In genomic region chr18:32271649-32272324, GRCh38 we compare ENCODE assay signal across 8 cellular contexts.
DNase-seq lines count a peak whose midpoint lies in the region; ATAC-seq, FAIRE-seq and TF ChIP-seq lines count a peak whose summit lies in the region.

No MANE protein-coding gene starts in this region.

- intact Hi-C loops in activated CD8-positive, alpha-beta T cell treated with anti-CD3 and anti-CD28 coated beads for 36 hours (cut with micrococcal nuclease): loop anchor here (5.0 to 10.0 kb wide), 3 partner anchors 117 to 281 kb away; no protein-coding TSS in a partner anchor

- POLR2A ChIA-PET in HEK293 (lab: Yijun Ruan, JAX): interaction anchor here (0.9 to 2.0 kb wide), 2 partner anchors 114 to 199 kb away, joined by 3 to 12 read pairs; partner anchors contain the start of gene GAREM1
- POLR2A ChIA-PET in activated CD8-positive, alpha-beta T cell treated with anti-CD3 and anti-CD28 coated beads for 36 hours (lab: Charles Lee): no interaction called here

- CTCF ChIA-PET in HEK293 (lab: Yijun Ruan, JAX): interaction anchor here (0.6 to 10.5 kb wide), 48 partner anchors 8 to 1963 kb away, joined by 3 to 136 read pairs (median 4); partner anchors contain the start of gene GAREM1
- CTCF ChIA-PET in activated CD8-positive, alpha-beta T cell treated with anti-CD3 and anti-CD28 coated beads for 36 hours (lab: Charles Lee): interaction anchor here (0.8 to 4.1 kb wide), 27 partner anchors 8 to 290 kb away, joined by 3 to 31 read pairs (median 5); partner anchors contain the start of gene GAREM1

- DNase-seq in A172 (ENCODE audit: low spot score) (peak; percentile 7), GDM1 (lab: John Stamatoyannopoulos, UW) (peak; percentile 5), NCI-H1092 treated with DMSO at 0.1 percent for 48 hours (lab: John Stamatoyannopoulos, UW) (peak; percentile 53), cardiac muscle cell (ENCODE audit: low read depth in 1 of 2, low spot score in 1 of 2) (peak; percentile 56 to 77), small intestine (peak; percentile 49)
- DNase-seq in activated CD8-positive, alpha-beta T cell treated with anti-CD3 and anti-CD28 coated beads for 36 hours: peak; percentile 4

- no peaks in the 10 kb centered on the region for H3K27me3 ChIP-seq in cardiac muscle cell
- peaks cover 0 to 3% of the 10 kb centered on the region in 2 donors for H3K27me3 ChIP-seq in small intestine (ENCODE audit: control insufficient read depth in 2 of 2, insufficient read depth in 2 of 2, low read length in 2 of 2)

- H3K4me1 ChIP-seq in HEK293 (ENCODE audit: control insufficient read depth, insufficient read depth, low read length) (no peaks in the 10 kb centered on the region), cardiac muscle cell (ENCODE audit: low read depth) (no peaks in the 10 kb centered on the region), small intestine (ENCODE audit: control insufficient read depth in 2 of 2, insufficient read depth in 1 of 2, low read depth in 1 of 2, low read length in 1 of 2) (peaks cover 2 to 6% of the 10 kb centered on the region in 2 donors)

- H3K4me3 Mint-ChIP-seq in activated CD8-positive, alpha-beta T cell treated with anti-CD3 and anti-CD28 coated beads for 36 hours: no peak overlapping the region

- no peak overlapping the region for H3K27ac Mint-ChIP-seq in activated CD8-positive, alpha-beta T cell treated with anti-CD3 and anti-CD28 coated beads for 36 hours

- no peaks in the 10 kb centered on the region for H3K9me3 ChIP-seq in HEK293 (ENCODE audit: control insufficient read depth, insufficient read depth, low read depth, low read length)
- H3K9me3 ChIP-seq in cardiac muscle cell (ENCODE audit: low read depth): no peaks in the 10 kb centered on the region
- H3K9me3 ChIP-seq in small intestine (ENCODE audit: control insufficient read depth, low read depth): no peaks in the 10 kb centered on the region

- H3K27ac ChIP-seq in HEK293 (ENCODE audit: extremely low read depth, low read depth, low read length) (no peak overlapping the region), cardiac muscle cell (no peak overlapping the region), small intestine (ENCODE audit: low read depth in 1 of 2, low read length in 1 of 2) (peak overlapping the region in 1 of 2 donors; percentile 16)

- 32 to 58% (median 41%) methylated on average over 6 of the region's 6 CpGs for WGBS in small intestine, 3 donors

- no peaks in the 10 kb centered on the region for H3K9me3 Mint-ChIP-seq in activated CD8-positive, alpha-beta T cell treated with anti-CD3 and anti-CD28 coated beads for 36 hours

- peaks cover 5% of the 10 kb centered on the region for H3K27me3 Mint-ChIP-seq in activated CD8-positive, alpha-beta T cell treated with anti-CD3 and anti-CD28 coated beads for 36 hours

- peak; percentile 47 for ATAC-seq in activated CD8-positive, alpha-beta T cell treated with anti-CD3 and anti-CD28 coated beads for 36 hours
- no peak for ATAC-seq in HG03196 (IDR thresholded peaks at IDR 0.05; ENCODE audit: unreplicated experiment)

- H3K4me3 ChIP-seq in HEK293 (ENCODE audit: low read depth, low read length) (no peak overlapping the region), cardiac muscle cell (no peak overlapping the region), small intestine (ENCODE audit: low read depth in 1 of 2, low read length in 2 of 2) (no peak overlapping the region)

- H3K36me3 Mint-ChIP-seq in activated CD8-positive, alpha-beta T cell treated with anti-CD3 and anti-CD28 coated beads for 36 hours (ENCODE audit: low read depth): no peaks in the 10 kb centered on the region

- TF ChIP-seq CTCF in HEK293 (tag by site-specific recombination; IDR thresholded peaks at IDR 0.05): peak; percentile 34
- TF ChIP-seq CTCF in activated CD8-positive, alpha-beta T cell treated with anti-CD3 and anti-CD28 coated beads for 36 hours (IDR thresholded peaks at IDR 0.05): peak; percentile 52
- TF ChIP-seq CTCF in cardiac muscle cell (IDR thresholded peaks at IDR 0.05; ENCODE audit: low read depth, low read length): peak; percentile 74

- no peaks in the 10 kb centered on the region for H3K4me1 Mint-ChIP-seq in activated CD8-positive, alpha-beta T cell treated with anti-CD3 and anti-CD28 coated beads for 36 hours (ENCODE audit: low read depth)

- no peak for FAIRE-seq in small intestine (lab: Jason Lieb, UNC)

- H3K36me3 ChIP-seq in HEK293 (ENCODE audit: control insufficient read depth in 2 of 2, insufficient read depth in 1 of 2, low read length in 2 of 2) (peaks cover 0 to 25% of the 10 kb centered on the region in 2 experiments; a peak in 1 of 3 replicates), cardiac muscle cell (peaks cover 7% of the 10 kb centered on the region), small intestine (ENCODE audit: control insufficient read depth in 2 of 2, insufficient read depth in 2 of 2, low read length in 2 of 2) (no peaks in the 10 kb centered on the region)

TF ChIP-seq in HEK293, 187 proteins besides CTCF, POLR2A, EP300 and RAD21:
- TF ChIP-seq ZNF366 (tag by site-specific recombination; conservative IDR thresholded peaks at IDR 0.05) (no peak), ZNF658 (tag by site-specific recombination; IDR thresholded peaks at IDR 0.05) (no peak), ZNF398 (tag by site-specific recombination; IDR thresholded peaks at IDR 0.05) (no peak), ZNF654 (tag by site-specific recombination; IDR thresholded peaks at IDR 0.05; ENCODE audit: low read depth) (peak; percentile 64), TRIM28 (IDR thresholded peaks at IDR 0.05; ENCODE audit: borderline replicate concordance, low read length) (peak; percentile 74; the same call in 1 of the 2 replicates), ZNF670 (tag by site-specific recombination; IDR thresholded peaks at IDR 0.05; ENCODE audit: low read depth) (no peak), ZBTB7A (tag by site-specific recombination; IDR thresholded peaks at IDR 0.05; ENCODE audit: low read depth) (no peak), OSR2 (tag by site-specific recombination; IDR thresholded peaks at IDR 0.05) (no peak), MEIS1 (CRISPR knock-in tag; IDR thresholded peaks at IDR 0.05; ENCODE audit: borderline replicate concordance) (no peak), IKZF3 (tag by site-specific recombination; IDR thresholded peaks at IDR 0.05) (no peak), INSM2 (tag by site-specific recombination; IDR thresholded peaks at IDR 0.05) (no peak), ZNF76 (tag by site-specific recombination; IDR thresholded peaks at IDR 0.05; ENCODE audit: borderline replicate concordance, low read depth) (no peak), ZNF792 (tag by site-specific recombination; IDR thresholded peaks at IDR 0.05) (no peak), ZNF18 (tag by site-specific recombination; IDR thresholded peaks at IDR 0.05) (no peak), ZSCAN4 (tag by site-specific recombination; IDR thresholded peaks at IDR 0.05) (no peak), ZNF677 (tag by site-specific recombination; IDR thresholded peaks at IDR 0.05) (no peak), ZNF274 (IDR thresholded peaks at IDR 0.05; ENCODE audit: low read length) (no peak), ZNF274 (tag by site-specific recombination; IDR thresholded peaks at IDR 0.05; ENCODE audit: borderline replicate concordance) (no peak)

Comparison
In these comparisons a context has a peak if more than half of its experiments do, and no peak if none do; other contexts are left out.
1. DNase-seq: peak in every context shown above with its lines; median percentile 66 in cardiac muscle cell; 53 in NCI-H1092 treated with DMSO at 0.1 percent for 48 hours; 49 in small intestine; 7 in A172; 5 in GDM1; 4 in activated CD8-positive, alpha-beta T cell treated with anti-CD3 and anti-CD28 coated beads for 36 hours.